Comparison of ENCODE assay signal across 8 cellular contexts in the genomic region with DNA sequence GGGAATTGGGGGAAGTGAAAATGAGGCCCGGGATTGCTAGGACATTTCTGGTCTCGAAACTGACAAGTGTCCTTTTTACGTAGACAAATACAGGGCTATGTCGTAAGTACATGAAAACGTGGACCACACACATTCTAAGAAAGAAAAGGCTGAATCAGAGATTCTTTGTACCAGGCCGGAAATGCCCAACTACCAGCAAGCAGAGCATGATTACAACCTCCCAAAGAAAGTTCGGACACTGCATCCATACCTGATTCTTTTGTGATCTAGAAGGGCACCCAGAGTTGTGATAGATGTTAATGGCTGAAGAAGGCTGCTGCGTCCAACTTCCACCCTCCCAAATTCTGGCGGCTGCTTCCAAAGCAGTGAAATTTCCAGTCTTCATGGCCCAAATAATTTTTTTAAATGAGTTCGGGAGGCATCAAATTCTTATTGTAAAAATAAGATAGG. TPM values are rescaled to one million over a fixed set of nuclear protein-coding genes. Genes with fewer than 3 reads are reported as not detected.
A peak's percentile ranks its signal among the peaks of the same experiment; 100 is the strongest.
DNase-seq lines count a peak whose midpoint lies in the region; ATAC-seq lines count a peak whose summit lies in the region.

No MANE protein-coding gene starts in this region.

- H3K36me3 ChIP-seq in CD8-positive, alpha-beta memory T cell (ENCODE audit: insufficient read depth, low read length), result no peaks in the 10 kb centered on the region
- no peaks in the 10 kb centered on the region for H3K36me3 ChIP-seq in NT2/D1 (ENCODE audit: insufficient read depth, insufficient read length, low read length)

- CTCF ChIA-PET in CD8-positive, alpha-beta memory T cell (lab: Charles Lee), result interaction anchor here (1.6 kb wide), 1 partner anchor 15 kb away, joined by 3 read pairs; no protein-coding TSS in a partner anchor

- POLR2A ChIA-PET in CD8-positive, alpha-beta memory T cell (lab: Charles Lee), result interaction anchor here (1.1 to 1.4 kb wide), 2 partner anchors 64 to 84 kb away, joined by 3 to 4 read pairs; no protein-coding TSS in a partner anchor

- no peaks in the 10 kb centered on the region for H3K9me3 Mint-ChIP-seq in CD8-positive, alpha-beta memory T cell
- H3K9me3 Mint-ChIP-seq in effector memory CD8-positive, alpha-beta T cell, result no peaks in the 10 kb centered on the region
- no peaks in the 10 kb centered on the region for H3K9me3 Mint-ChIP-seq in naive B cell

- peak overlapping the region; percentile 80 for H3K9ac ChIP-seq in NT2/D1 (ENCODE audit: insufficient read length, low read depth)

- peaks cover 0 to 6% of the 10 kb centered on the region in 2 donors for H3K27me3 Mint-ChIP-seq in CD8-positive, alpha-beta memory T cell
- no peaks in the 10 kb centered on the region for H3K27me3 Mint-ChIP-seq in effector memory CD8-positive, alpha-beta T cell
- peaks cover 41 to 60% (median 44%) of the 10 kb centered on the region in 3 donors for H3K27me3 Mint-ChIP-seq in naive B cell

- peaks cover 24% of the 10 kb centered on the region for H3K4me1 ChIP-seq in CD8-positive, alpha-beta memory T cell (ENCODE audit: insufficient read depth, low read length)
- no peaks in the 10 kb centered on the region for H3K4me1 ChIP-seq in NT2/D1 (ENCODE audit: insufficient read depth, insufficient read length)

- H3K27me3 ChIP-seq in CD8-positive, alpha-beta memory T cell (ENCODE audit: insufficient read depth, low read length, poor library complexity, severe bottlenecking), result no peaks in the 10 kb centered on the region
- H3K27me3 ChIP-seq in NT2/D1 (ENCODE audit: insufficient read depth, insufficient read length), result no peaks in the 10 kb centered on the region

- H3K4me1 Mint-ChIP-seq in CD8-positive, alpha-beta memory T cell, result peaks cover 41 to 60% (median 52%) of the 10 kb centered on the region in 3 donors
- H3K4me1 Mint-ChIP-seq in effector memory CD8-positive, alpha-beta T cell (ENCODE audit: low read depth in 2 of 2), result peaks cover 14 to 23% of the 10 kb centered on the region in 2 donors
- peaks cover 3 to 21% (median 6%) of the 10 kb centered on the region in 3 donors for H3K4me1 Mint-ChIP-seq in naive B cell

- H3K27ac Mint-ChIP-seq in CD8-positive, alpha-beta memory T cell, result peak overlapping the region; percentile 78 to 96 (median 92)
- H3K27ac Mint-ChIP-seq in effector memory CD8-positive, alpha-beta T cell, result peak overlapping the region; percentile 92 to 94
- no peak overlapping the region for H3K27ac Mint-ChIP-seq in naive B cell

- H3K36me3 Mint-ChIP-seq in CD8-positive, alpha-beta memory T cell, result peaks cover 0 to 7% (median 0%) of the 10 kb centered on the region in 3 donors
- peaks cover 15% of the 10 kb centered on the region for H3K36me3 Mint-ChIP-seq in effector memory CD8-positive, alpha-beta T cell (ENCODE audit: insufficient read depth)
- no peaks in the 10 kb centered on the region for H3K36me3 Mint-ChIP-seq in naive B cell

- H3K9me3 ChIP-seq in CD8-positive, alpha-beta memory T cell (ENCODE audit: low read length), result no peaks in the 10 kb centered on the region
- H3K9me3 ChIP-seq in NT2/D1 (ENCODE audit: insufficient read depth, low read length), result no peaks in the 10 kb centered on the region

- peak overlapping the region; percentile 93 to 99 (median 95) for H3K4me3 Mint-ChIP-seq in CD8-positive, alpha-beta memory T cell
- peak overlapping the region; percentile 91 to 94 for H3K4me3 Mint-ChIP-seq in effector memory CD8-positive, alpha-beta T cell
- H3K4me3 Mint-ChIP-seq in naive B cell, result peak overlapping the region; percentile 78 to 90 (median 86)

- H3K4me3 ChIP-seq in CD8-positive, alpha-beta memory T cell (ENCODE audit: low read length), result peak overlapping the region; percentile 49
- peak overlapping the region; percentile 80 for H3K4me3 ChIP-seq in NT2/D1 (ENCODE audit: insufficient read length, low read depth)

- H3K27ac ChIP-seq in CD8-positive, alpha-beta memory T cell (ENCODE audit: low read depth, low read length), result no peak overlapping the region

- ATAC-seq in effector memory CD8-positive, alpha-beta T cell (replicated peaks), result no peak
- ATAC-seq in naive B cell (ENCODE audit: low read depth in 2 of 2) (no peak), GM18511 (IDR thresholded peaks at IDR 0.05; ENCODE audit: unreplicated experiment) (no peak), GM21381 (IDR thresholded peaks at IDR 0.05; ENCODE audit: unreplicated experiment) (no peak)

- no peak for DNase-seq in CD8-positive, alpha-beta memory T cell
- DNase-seq in NT2/D1 (ENCODE audit: low read depth, low spot score) (no peak), naive B cell (no peak), pons (ENCODE audit: low spot score) (no peak), NCI-H1694 treated with DMSO at 0.1 percent for 48 hours (lab: John Stamatoyannopoulos, UW) (no peak)
- DNase-seq in effector memory CD8-positive, alpha-beta T cell, result no peak

RNA-seq across cellular contexts. Expression of gene RBMS1, which starts 1.7 kb away (rescaled TPM):
- 10 to 100 TPM; 48.8 to 50.3 TPM for total RNA-seq in CD8-positive, alpha-beta memory T cell
- polyA plus RNA-seq in CD8-positive, alpha-beta memory T cell, result 130 TPM
- 10 to 100 TPM; 40.1 to 89.0 (median 49.9) TPM for polyA plus RNA-seq in naive B cell (ENCODE audit: low read depth in 6 of 6)

Comparison
In these comparisons a context has a peak if more than half of its experiments do, and no peak if none do; other contexts are left out.
1. H3K27ac Mint-ChIP-seq: peak in CD8-positive, alpha-beta memory T cell (8 of 8) and effector memory CD8-positive, alpha-beta T cell (2 of 2); none in naive B cell (0 of 6).
2. Peak in every context shown above with its lines, with median percentiles within 50 percentile points of each other: H3K4me3 Mint-ChIP-seq.